In genomic region chr5:135296900-135297816, GRCh38 we compare ENCODE assay signal across 1 cellular context.
TF ChIP-seq lines count a peak whose summit lies in the region.

No MANE protein-coding gene starts in this region.

TF ChIP-seq in K562, 482 proteins besides CTCF, POLR2A, EP300 and RAD21 (continued from another document):
- TF ChIP-seq SFPQ (IDR thresholded peaks at IDR 0.05; ENCODE audit: low read depth, low read length) (no peak), ATF3 (IDR thresholded peaks at IDR 0.05) (peak; percentile 29; the same call in 1 of the 2 replicates), ATF3 (CRISPR knock-in tag; conservative IDR thresholded peaks at IDR 0.05) (no peak), RCOR1 (IDR thresholded peaks at IDR 0.05; ENCODE audit: borderline replicate concordance in 1 of 2, low read depth in 2 of 2, low read length in 2 of 2) (peak in 1 of 2 experiments; percentile 42; a peak in 1 of 4 replicates), GABPA (tag; conservative IDR thresholded peaks at IDR 0.05; ENCODE audit: low read depth) (peak; percentile 63), CREB3L1 (IDR thresholded peaks at IDR 0.05; ENCODE audit: borderline replicate concordance, low read depth) (no peak), ZNF696 (CRISPR knock-in tag; conservative IDR thresholded peaks at IDR 0.05) (no peak), CREM (IDR thresholded peaks at IDR 0.05; ENCODE audit: low read depth) (peak; percentile 52), ATF1 (CRISPR knock-in tag; IDR thresholded peaks at IDR 0.05) (no peak), ATF1 (tag; IDR thresholded peaks at IDR 0.05) (0 out of 2 replicates have a peak, but pooled peaks have one; percentile 10), ETV1 (tag; conservative IDR thresholded peaks at IDR 0.05; ENCODE audit: low read depth) (peak; percentile 39; the same call in 1 of the 2 replicates), VEZF1 (CRISPR knock-in tag; IDR thresholded peaks at IDR 0.05) (peak; percentile 56), ARID4B (CRISPR knock-in tag; IDR thresholded peaks at IDR 0.05) (no peak), ZNF589 (CRISPR knock-in tag; IDR thresholded peaks at IDR 0.05; ENCODE audit: low read depth) (peak; percentile 62; the same call in 1 of the 2 replicates), NR0B1 (IDR thresholded peaks at IDR 0.05; ENCODE audit: partially characterized antibody) (no peak), ZKSCAN1 (IDR thresholded peaks at IDR 0.05; ENCODE audit: low read depth, low read length) (peak; percentile 44; the same call in 1 of the 2 replicates), NFE2 (IDR thresholded peaks at IDR 0.05; ENCODE audit: low read depth) (no peak), MAZ (CRISPR knock-in tag; conservative IDR thresholded peaks at IDR 0.05 in 1 of 2, IDR thresholded peaks at IDR 0.05 in 1 of 2) (peak; percentile 14 to 70; a peak in 1 of 4 replicates), ZNF263 (CRISPR knock-in tag; IDR thresholded peaks at IDR 0.05; ENCODE audit: borderline replicate concordance) (no peak), ZNF592 (IDR thresholded peaks at IDR 0.05) (no peak), ZNF449 (CRISPR knock-in tag; IDR thresholded peaks at IDR 0.05) (no peak), EP400 (IDR thresholded peaks at IDR 0.05) (0 out of 2 replicates have a peak, but pooled peaks have one; percentile 26), RBM14 (IDR thresholded peaks at IDR 0.05; ENCODE audit: borderline replicate concordance, insufficient read depth, low read depth, low read length) (no peak)
